ENCODE assay signal across 15 cellular contexts in genomic region chr6:1786455-1787108, GRCh38.
DNase-seq lines count a peak whose midpoint lies in the region; ATAC-seq and TF ChIP-seq lines count a peak whose summit lies in the region.
"Had no signal": no experiment of that assay in that cellular context is flagged by ENCODE, and none has a peak within 500 bp of the region (broad histone marks: within the 10 kb centered on the region; RNA-seq: fewer than 3 reads in every experiment).

No MANE protein-coding gene starts in this region.

- H3K4me3 Mint-ChIP-seq in activated CD8-positive, alpha-beta T cell treated with anti-CD3 and anti-CD28 coated beads for 36 hours = no peak overlapping the region
- no peak overlapping the region for H3K4me3 Mint-ChIP-seq in activated CD8-positive, alpha-beta T cell treated with anti-CD3 and anti-CD28 coated beads, Interleukin-2, amount 10 ng/mL, durations not matched to agents 7 days and 5 days
- H3K4me3 Mint-ChIP-seq in mesothelial cell of epicardium = no peak overlapping the region
- H3K4me3 Mint-ChIP-seq: endodermal cell, HFFc6 had no signal

- CTCF ChIA-PET in activated CD8-positive, alpha-beta T cell treated with anti-CD3 and anti-CD28 coated beads for 36 hours (lab: Charles Lee) = interaction anchor here (1.3 kb wide), 1 partner anchor 15 kb away, joined by 7 read pairs; no protein-coding TSS in a partner anchor
- CTCF ChIA-PET in activated CD8-positive, alpha-beta T cell treated with anti-CD3 and anti-CD28 coated beads, Interleukin-2, amount 10 ng/mL, durations not matched to agents 7 days and 5 days (lab: Charles Lee) = no interaction called here
- CTCF ChIA-PET in PC-3 (lab: Charles Lee) = interaction anchor here (0.5 kb wide), 1 partner anchor 175 kb away, joined by 13 read pairs; no protein-coding TSS in a partner anchor
- CTCF ChIA-PET in mammary epithelial cell (lab: Charles Lee; ENCODE audit: low non-redundant PET) = no interaction called here

- ATAC-seq in activated CD8-positive, alpha-beta T cell treated with anti-CD3 and anti-CD28 coated beads for 36 hours = peak; percentile 84
- ATAC-seq in activated CD8-positive, alpha-beta T cell treated with anti-CD3 and anti-CD28 coated beads, Interleukin-2, amount 10 ng/mL, durations not matched to agents 7 days and 5 days = no peak
- ATAC-seq in GM18873 (IDR thresholded peaks at IDR 0.05; ENCODE audit: low FRiP score, unreplicated experiment) (peak; percentile 49), PC-3 (peak; percentile 45; the same call in 1 of the 2 replicates), GM19023 (IDR thresholded peaks at IDR 0.05; ENCODE audit: unreplicated experiment) (no peak)

- H2AFZ ChIP-seq in PC-3 (ENCODE audit: low read length) (no peak overlapping the region), mammary epithelial cell (ENCODE audit: low read depth, low read length) (no peak overlapping the region)

- H3K4me3 ChIP-seq in PC-3 (ENCODE audit: low read length) (no peak overlapping the region), mammary epithelial cell (replicated peaks in 1 of 3; ENCODE audit: insufficient read depth in 1 of 3, low read depth in 2 of 3, low read length in 3 of 3) (no peak overlapping the region)
- H3K4me3 ChIP-seq: MG63, right atrium auricular region had no signal

- H3K36me3 ChIP-seq in PC-3 (ENCODE audit: low read depth, low read length) = no peaks in the 10 kb centered on the region
- H3K36me3 ChIP-seq in mammary epithelial cell (ENCODE audit: insufficient read depth, low read length) = no peaks in the 10 kb centered on the region
- H3K36me3 ChIP-seq: MG63, right atrium auricular region had no signal

- in situ Hi-C loops in mammary epithelial cell (cut with MboI; ENCODE audit: low sequenced_read_pairs in 2 of 2) = no loop called here

- no peaks in the 10 kb centered on the region for H3F3A ChIP-seq in PC-3 (ENCODE audit: low read length, unreplicated experiment)

- BruUV-seq in PC-3 (replicated peaks; lab: Mats Ljungman, UMichigan) (no TSS peak), mammary epithelial cell (replicated peaks; lab: Mats Ljungman, UMichigan) (no TSS peak)

- H3K27me3 ChIP-seq in PC-3 (ENCODE audit: low read length) (no peaks in the 10 kb centered on the region), mammary epithelial cell (ENCODE audit: insufficient read depth, low read length) (no peaks in the 10 kb centered on the region)
- H3K27me3 ChIP-seq: MG63, right atrium auricular region had no signal

- H3K9me3 ChIP-seq in PC-3 (ENCODE audit: low read length) = no peaks in the 10 kb centered on the region
- no peaks in the 10 kb centered on the region for H3K9me3 ChIP-seq in mammary epithelial cell (replicated peaks; ENCODE audit: insufficient read depth, low read length)
- H3K9me3 ChIP-seq: MG63, right atrium auricular region had no signal

- H4K20me1 ChIP-seq in PC-3 (ENCODE audit: low read length) = no peaks in the 10 kb centered on the region
- no peaks in the 10 kb centered on the region for H4K20me1 ChIP-seq in mammary epithelial cell (ENCODE audit: insufficient read depth, low read length)

- intact Hi-C loops in activated CD8-positive, alpha-beta T cell treated with anti-CD3 and anti-CD28 coated beads for 36 hours (cut with micrococcal nuclease) = no loop called here
- intact Hi-C loops in PC-3 (cut with micrococcal nuclease) (no loop called here), mammary epithelial cell (cut with micrococcal nuclease) (no loop called here)

- no peaks in the 10 kb centered on the region for H3K36me3 Mint-ChIP-seq in activated CD8-positive, alpha-beta T cell treated with anti-CD3 and anti-CD28 coated beads for 36 hours (ENCODE audit: low read depth)
- no peaks in the 10 kb centered on the region for H3K36me3 Mint-ChIP-seq in activated CD8-positive, alpha-beta T cell treated with anti-CD3 and anti-CD28 coated beads, Interleukin-2, amount 10 ng/mL, durations not matched to agents 7 days and 5 days (ENCODE audit: low read depth)
- H3K36me3 Mint-ChIP-seq in mesothelial cell of epicardium = no peaks in the 10 kb centered on the region

- H3K27me3 Mint-ChIP-seq in activated CD8-positive, alpha-beta T cell treated with anti-CD3 and anti-CD28 coated beads for 36 hours = no peaks in the 10 kb centered on the region
- no peaks in the 10 kb centered on the region for H3K27me3 Mint-ChIP-seq in activated CD8-positive, alpha-beta T cell treated with anti-CD3 and anti-CD28 coated beads, Interleukin-2, amount 10 ng/mL, durations not matched to agents 7 days and 5 days (ENCODE audit: low read depth)
- H3K27me3 Mint-ChIP-seq in mesothelial cell of epicardium (ENCODE audit: low read depth) = peaks cover 2% of the 10 kb centered on the region

- no peak overlapping the region for H3K27ac Mint-ChIP-seq in activated CD8-positive, alpha-beta T cell treated with anti-CD3 and anti-CD28 coated beads for 36 hours
- H3K27ac Mint-ChIP-seq in activated CD8-positive, alpha-beta T cell treated with anti-CD3 and anti-CD28 coated beads, Interleukin-2, amount 10 ng/mL, durations not matched to agents 7 days and 5 days = no peak overlapping the region
- H3K27ac Mint-ChIP-seq in mesothelial cell of epicardium = peak overlapping the region; percentile 78
- H3K27ac Mint-ChIP-seq: endodermal cell, HFFc6 had no signal

- dilution Hi-C loops in mammary epithelial cell (cut with HindIII; ENCODE audit: low sequenced_read_pairs) = no loop called here

- H3K4me1 ChIP-seq in PC-3 (ENCODE audit: insufficient read depth, low read length) = no peaks in the 10 kb centered on the region
- peaks cover 6% of the 10 kb centered on the region for H3K4me1 ChIP-seq in mammary epithelial cell (ENCODE audit: insufficient read depth, low read length)

- H3K9ac ChIP-seq in PC-3 (ENCODE audit: low read length) (no peak overlapping the region), mammary epithelial cell (ENCODE audit: insufficient read depth, low read length) (no peak overlapping the region)

- H3K9me2 ChIP-seq in PC-3 (replicated peaks; ENCODE audit: low read length) = no peaks in the 10 kb centered on the region

- H3K79me2 ChIP-seq in PC-3 (ENCODE audit: low read length) = no peaks in the 10 kb centered on the region
- H3K79me2 ChIP-seq in mammary epithelial cell (ENCODE audit: insufficient read depth, low read length) = no peaks in the 10 kb centered on the region

- POLR2A ChIA-PET in activated CD8-positive, alpha-beta T cell treated with anti-CD3 and anti-CD28 coated beads for 36 hours (lab: Charles Lee) = no interaction called here
- POLR2A ChIA-PET in activated CD8-positive, alpha-beta T cell treated with anti-CD3 and anti-CD28 coated beads, Interleukin-2, amount 10 ng/mL, durations not matched to agents 7 days and 5 days (lab: Charles Lee) = no interaction called here
- POLR2A ChIA-PET in PC-3 (lab: Charles Lee; ENCODE audit: unreplicated experiment) = no interaction called here

- no peak overlapping the region for H3K4me2 ChIP-seq in PC-3 (ENCODE audit: low read length)
- no peak overlapping the region for H3K4me2 ChIP-seq in mammary epithelial cell (ENCODE audit: insufficient read depth, low read depth, low read length)

- no peak for TF ChIP-seq CTCF in activated CD8-positive, alpha-beta T cell treated with anti-CD3 and anti-CD28 coated beads for 36 hours (IDR thresholded peaks at IDR 0.05)
- no peak for TF ChIP-seq CTCF in PC-3 (conservative IDR thresholded peaks at IDR 0.05; ENCODE audit: low read depth, low read length)
- TF ChIP-seq CTCF in mesothelial cell of epicardium (IDR thresholded peaks at IDR 0.05; ENCODE audit: unreplicated experiment) = no peak
- TF ChIP-seq CTCF in mammary epithelial cell (conservative IDR thresholded peaks at IDR 0.05 in 1 of 2, IDR thresholded peaks at IDR 0.05 in 1 of 2; ENCODE audit: extremely low read depth in 1 of 2, insufficient read depth in 1 of 2, low read depth in 1 of 2, low read length in 2 of 2) = no peak

- H3K9me3 Mint-ChIP-seq in activated CD8-positive, alpha-beta T cell treated with anti-CD3 and anti-CD28 coated beads for 36 hours = no peaks in the 10 kb centered on the region
- H3K9me3 Mint-ChIP-seq in activated CD8-positive, alpha-beta T cell treated with anti-CD3 and anti-CD28 coated beads, Interleukin-2, amount 10 ng/mL, durations not matched to agents 7 days and 5 days (ENCODE audit: insufficient read depth) = no peaks in the 10 kb centered on the region
- peaks cover 4% of the 10 kb centered on the region for H3K9me3 Mint-ChIP-seq in mesothelial cell of epicardium
- H3K9me3 Mint-ChIP-seq: endodermal cell, HFFc6 had no signal

- H3K4me1 Mint-ChIP-seq in activated CD8-positive, alpha-beta T cell treated with anti-CD3 and anti-CD28 coated beads for 36 hours (ENCODE audit: low read depth) = peaks cover 4% of the 10 kb centered on the region
- H3K4me1 Mint-ChIP-seq in activated CD8-positive, alpha-beta T cell treated with anti-CD3 and anti-CD28 coated beads, Interleukin-2, amount 10 ng/mL, durations not matched to agents 7 days and 5 days (ENCODE audit: low read depth) = no peaks in the 10 kb centered on the region
- peaks cover 28% of the 10 kb centered on the region for H3K4me1 Mint-ChIP-seq in mesothelial cell of epicardium
- H3K4me1 Mint-ChIP-seq: endodermal cell had no signal

- 97% methylated on average over 12 of the region's 12 CpGs for WGBS in mammary epithelial cell (ENCODE audit: low coverage, missing lambda C conversion rate)

- H3K27ac ChIP-seq in PC-3 (ENCODE audit: low read length) (no peak overlapping the region), mammary epithelial cell (ENCODE audit: insufficient read depth, low read depth, low read length) (no peak overlapping the region)
- H3K27ac ChIP-seq: right atrium auricular region had no signal

- DNase-seq in activated CD8-positive, alpha-beta T cell treated with anti-CD3 and anti-CD28 coated beads for 36 hours = peak; percentile 51
- no peak for DNase-seq in activated CD8-positive, alpha-beta T cell treated with anti-CD3 and anti-CD28 coated beads, Interleukin-2, amount 10 ng/mL, durations not matched to agents 7 days and 5 days
- no peak for DNase-seq in PC-3
- DNase-seq in mesothelial cell of epicardium (ENCODE audit: low spot score in 2 of 2, unreplicated experiment in 2 of 2) = no peak
- no peak for DNase-seq in mammary epithelial cell
- no peak for DNase-seq in NOMO-1 treated with dmso at 0.1 percent for 144 hours (lab: John Stamatoyannopoulos, UW; ENCODE audit: unreplicated experiment)
- DNase-seq: endodermal cell, HFFc6, mesenchymal stem cell, MG63, NCI-H2081 treated with DMSO at 0.1 percent for 48 hours, NCI-H748 treated with DMSO at 0.1 percent for 48 hours had no signal

Comparison
In these comparisons a context has a peak if more than half of its experiments do, and no peak if none do; other contexts are left out.
1. ATAC-seq: peak in activated CD8-positive, alpha-beta T cell treated with anti-CD3 and anti-CD28 coated beads for 36 hours (single experiment), GM18873 (single experiment) and PC-3 (single experiment); none in activated CD8-positive, alpha-beta T cell treated with anti-CD3 and anti-CD28 coated beads, Interleukin-2, amount 10 ng/mL, durations not matched to agents 7 days and 5 days (single experiment) and GM19023 (single experiment).
2. CTCF ChIA-PET loops: an anchor here in activated CD8-positive, alpha-beta T cell treated with anti-CD3 and anti-CD28 coated beads for 36 hours (1.3 kb wide) and PC-3 (0.5 kb wide); none called in activated CD8-positive, alpha-beta T cell treated with anti-CD3 and anti-CD28 coated beads, Interleukin-2, amount 10 ng/mL, durations not matched to agents 7 days and 5 days and mammary epithelial cell.